ENCODE assay signal across 12 cellular contexts in the genomic region with DNA sequence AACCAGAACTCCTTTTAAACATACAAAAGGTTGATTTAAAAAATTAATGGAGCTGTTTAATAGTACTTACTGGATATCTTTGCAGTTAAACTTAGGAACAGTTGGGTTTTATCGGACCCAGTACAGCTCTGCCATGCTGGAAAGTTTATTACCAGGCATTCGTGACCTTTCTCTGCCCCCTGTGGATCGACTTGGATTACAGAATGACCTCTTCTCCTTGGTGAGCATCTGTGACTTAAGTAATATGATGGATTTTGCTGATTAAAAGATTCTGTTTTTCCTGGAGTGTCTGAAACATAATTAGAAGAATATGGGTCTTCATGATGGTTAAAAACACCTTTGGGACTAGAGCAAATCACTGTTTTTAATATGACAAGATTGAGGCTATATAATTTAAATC. TPM values are rescaled to one million over a fixed set of nuclear protein-coding genes. Genes with fewer than 3 reads are reported as not detected.
A peak's percentile ranks its signal among the peaks of the same experiment; 100 is the strongest.
DNase-seq lines count a peak whose midpoint lies in the region; ATAC-seq and TF ChIP-seq lines count a peak whose summit lies in the region.
"Had no signal": no experiment of that assay in that cellular context is flagged by ENCODE, and none has a peak within 500 bp of the region (broad histone marks: within the 10 kb centered on the region; RNA-seq: fewer than 3 reads in every experiment).

No MANE protein-coding gene starts in this region.

- H3K27ac ChIP-seq in right atrium auricular region, result peak overlapping the region in 1 of 2 donors; percentile 4
- peak overlapping the region in 3 of 4 donors; percentile 0 to 37 (median 31) for H3K27ac ChIP-seq in esophagus squamous epithelium
- peak overlapping the region in 3 of 4 donors; percentile 14 to 46 (median 36) for H3K27ac ChIP-seq in tibial nerve
- no peak overlapping the region for H3K27ac ChIP-seq in body of pancreas

- no peak for TF ChIP-seq EP300 in tibial nerve (IDR thresholded peaks at IDR 0.05)

- TF ChIP-seq POLR2A in esophagus squamous epithelium (IDR thresholded peaks at IDR 0.05) (no peak), tibial nerve (IDR thresholded peaks at IDR 0.05) (no peak), body of pancreas (IDR thresholded peaks at IDR 0.05) (no peak)

- TF ChIP-seq CTCF in right atrium auricular region (IDR thresholded peaks at IDR 0.05) (no peak), esophagus squamous epithelium (IDR thresholded peaks at IDR 0.05) (no peak), tibial nerve (IDR thresholded peaks at IDR 0.05) (no peak), body of pancreas (IDR thresholded peaks at IDR 0.05) (no peak)

- 54 to 65% methylated on average over 3 of the region's 3 CpGs for WGBS in esophagus squamous epithelium, 2 donors
- WGBS in tibial nerve, 2 donors, result 41 to 46% methylated on average over 3 of the region's 3 CpGs
- 61 to 65% methylated on average over 3 of the region's 3 CpGs for WGBS in body of pancreas, 2 donors

- H3K27me3 ChIP-seq in right atrium auricular region (no peaks in the 10 kb centered on the region), esophagus squamous epithelium (no peaks in the 10 kb centered on the region), tibial nerve (no peaks in the 10 kb centered on the region), body of pancreas (no peaks in the 10 kb centered on the region)

- no peak overlapping the region for H3K4me3 ChIP-seq in right atrium auricular region
- H3K4me3 ChIP-seq in esophagus squamous epithelium, result no peak overlapping the region
- H3K4me3 ChIP-seq in tibial nerve, result no peak overlapping the region
- no peak overlapping the region for H3K4me3 ChIP-seq in body of pancreas

- intact Hi-C loops in Right ventricle myocardium superior (cut with DNase I) (no loop called here), esophagus squamous epithelium (cut with DNase I) (no loop called here), body of pancreas (cut with DNase I) (no loop called here)

- H3K9me3 ChIP-seq in right atrium auricular region (no peaks in the 10 kb centered on the region), esophagus squamous epithelium (no peaks in the 10 kb centered on the region), tibial nerve (no peaks in the 10 kb centered on the region), body of pancreas (no peaks in the 10 kb centered on the region)

- H3K4me1 ChIP-seq in right atrium auricular region (no peaks in the 10 kb centered on the region), esophagus squamous epithelium (peaks cover 0 to 21% (median 7%) of the 10 kb centered on the region in 3 donors), tibial nerve (peaks cover 0 to 27% (median 4%) of the 10 kb centered on the region in 4 donors), body of pancreas (no peaks in the 10 kb centered on the region)

- DNase-seq in Right ventricle myocardium superior, result no peak
- DNase-seq in right atrium auricular region (ENCODE audit: low spot score), result no peak
- peak; percentile 62 for DNase-seq in NCI-H524 treated with DMSO at 0.1 percent for 48 hours (lab: John Stamatoyannopoulos, UW)
- DNase-seq in esophagus squamous epithelium (lab: John Stamatoyannopoulos, UW), result no peak
- no peak for DNase-seq in tibial nerve (ENCODE audit: low spot score in 2 of 2)
- no peak for DNase-seq in NCI-H2196 (lab: John Stamatoyannopoulos, UW; ENCODE audit: unreplicated experiment)
- DNase-seq in body of pancreas, result no peak
- no peak for DNase-seq in NCI-H2029 (lab: John Stamatoyannopoulos, UW)
- DNase-seq: activated CD4-positive, alpha-beta T cell treated with anti-CD3 and anti-CD28 coated beads, Interleukin-2, amount 50 U/mL, for 4 hours; mammary epithelial cell; NCI-H1417 treated with DMSO at 0.1 percent for 48 hours; NK-92 treated with Interleukin-12 subunit alpha and Interleukin-12 subunit beta, amount 100 ng/mL, for 24 hours had no signal

- H3K36me3 ChIP-seq in right atrium auricular region (peaks cover 76% of the 10 kb centered on the region), esophagus squamous epithelium (peaks cover 0 to 100% (median 30%) of the 10 kb centered on the region in 3 donors), tibial nerve (peaks cover 3 to 85% (median 10%) of the 10 kb centered on the region in 3 donors), body of pancreas (replicated peaks in 1 of 2; ENCODE audit: insufficient read depth in 1 of 2, low read depth in 2 of 2) (peaks cover 0 to 16% of the 10 kb centered on the region in 2 donors)

- ATAC-seq in Right ventricle myocardium superior (ENCODE audit: poor library complexity) (peak; percentile 38), body of pancreas (no peak)

RNA-seq across cellular contexts. Expression of a gene that starts 45.9 kb away (rescaled TPM):
- 160 TPM for total RNA-seq in Right ventricle myocardium superior
- total RNA-seq in right atrium auricular region, result 100 to 1,000 TPM in 1 of 2 donors, 10 to 100 TPM in 1; 91.4 to 102 TPM
- 100 to 1,000 TPM; 148 to 233 (median 186) TPM for total RNA-seq in esophagus squamous epithelium
- total RNA-seq in tibial nerve, result 100 to 1,000 TPM; 164 to 205 (median 181) TPM
- total RNA-seq in body of pancreas, result 100 to 1,000 TPM in 1 of 2 donors, 10 to 100 TPM in 1; 73.4 to 137 TPM

Comparison
In these comparisons a context has a peak if more than half of its experiments do, and no peak if none do; other contexts are left out.
1. H3K27ac ChIP-seq: peak in esophagus squamous epithelium (3 of 4) and tibial nerve (3 of 4); none in body of pancreas (0 of 4).